1 cellular context compared by ENCODE assay signal in genomic region chr3:9749663-9750555, GRCh38.
TF ChIP-seq lines count a peak whose summit lies in the region.

OGG1 (plus strand) TSS chr3:9749952; CDS start chr3:9750287, 335 bp downstream.

TF ChIP-seq in HepG2, 621 proteins besides CTCF, POLR2A, EP300 and RAD21 (continued from another document and continues in another):
- TF ChIP-seq HINFP (CRISPR knock-in tag; IDR thresholded peaks at IDR 0.05; ENCODE audit: low read depth) (peak; percentile 31; the same call in 1 of the 2 replicates), MXI1 (IDR thresholded peaks at IDR 0.05; ENCODE audit: borderline replicate concordance, low read depth, low read length) (peak; percentile 72; the same call in 1 of the 3 replicates), PAX8 (CRISPR knock-in tag; IDR thresholded peaks at IDR 0.05; ENCODE audit: borderline replicate concordance) (no peak), ZKSCAN5 (CRISPR knock-in tag; IDR thresholded peaks at IDR 0.05) (no peak), ESRRA (CRISPR knock-in tag; IDR thresholded peaks at IDR 0.05; ENCODE audit: low read depth) (no peak), CCAR2 (optimal IDR thresholded peaks at IDR 0.05; ENCODE audit: low read depth, low read length) (no peak), SUZ12 (IDR thresholded peaks at IDR 0.05; ENCODE audit: low read depth, low read length) (no peak), ZNF83 (CRISPR knock-in tag; IDR thresholded peaks at IDR 0.05; ENCODE audit: borderline replicate concordance) (0 out of 2 replicates have a peak, but pooled peaks have one; percentile 79), ZNF230 (CRISPR knock-in tag; IDR thresholded peaks at IDR 0.05) (peak; percentile 66; the same call in 1 of the 2 replicates), ZBTB43 (CRISPR knock-in tag; conservative IDR thresholded peaks at IDR 0.05) (no peak; the same call in 1 of the 2 replicates), BHLHE40 (IDR thresholded peaks at IDR 0.05; ENCODE audit: low read length) (no peak), SMARCE1 (IDR thresholded peaks at IDR 0.05; ENCODE audit: borderline replicate concordance) (no peak), ZNF136 (CRISPR knock-in tag; IDR thresholded peaks at IDR 0.05; ENCODE audit: low read depth) (peak; percentile 85), MAZ (IDR thresholded peaks at IDR 0.05; ENCODE audit: borderline replicate concordance, low read depth, low read length) (peak; percentile 73), MAZ (CRISPR knock-in tag; IDR thresholded peaks at IDR 0.05; ENCODE audit: low read depth) (peak; percentile 27; the same call in 1 of the 2 replicates), GFI1 (CRISPR knock-in tag; IDR thresholded peaks at IDR 0.05; ENCODE audit: borderline replicate concordance) (no peak; the same call in 1 of the 2 replicates), MTA1 (CRISPR knock-in tag; IDR thresholded peaks at IDR 0.05; ENCODE audit: borderline replicate concordance) (peak; percentile 40; the same call in 1 of the 2 replicates), ZBTB1 (CRISPR knock-in tag; IDR thresholded peaks at IDR 0.05; ENCODE audit: borderline replicate concordance) (no peak), TIGD3 (CRISPR knock-in tag; IDR thresholded peaks at IDR 0.05; ENCODE audit: borderline replicate concordance) (no peak), ZBTB3 (CRISPR knock-in tag; IDR thresholded peaks at IDR 0.05; ENCODE audit: borderline replicate concordance, low read depth) (peak; percentile 59; the same call in 1 of the 2 replicates), SNAPC4 (CRISPR knock-in tag; IDR thresholded peaks at IDR 0.05) (0 out of 2 replicates have a peak, but pooled peaks have one; percentile 24), FOXA1 (IDR thresholded peaks at IDR 0.05) (no peak), FOXA1 (CRISPR knock-in tag; IDR thresholded peaks at IDR 0.05) (no peak), KDM6A (CRISPR knock-in tag; IDR thresholded peaks at IDR 0.05; ENCODE audit: low read depth) (no peak), RXRA (CRISPR knock-in tag; IDR thresholded peaks at IDR 0.05) (peak; percentile 25; the same call in 1 of the 2 replicates), FOXA3 (CRISPR knock-in tag; IDR thresholded peaks at IDR 0.05) (no peak), TBX3 (IDR thresholded peaks at IDR 0.05; ENCODE audit: borderline replicate concordance) (no peak), TEAD3 (CRISPR knock-in tag; optimal IDR thresholded peaks at IDR 0.05; ENCODE audit: borderline replicate concordance) (peak; percentile 34), ZMYM2 (CRISPR knock-in tag; IDR thresholded peaks at IDR 0.05) (no peak), DZIP1 (CRISPR knock-in tag; IDR thresholded peaks at IDR 0.05) (0 out of 2 replicates have a peak, but pooled peaks have one; percentile 34), SMAD3 (CRISPR knock-in tag; IDR thresholded peaks at IDR 0.05) (no peak), PHF20 (CRISPR knock-in tag; IDR thresholded peaks at IDR 0.05) (peak; percentile 72; the same call in 1 of the 2 replicates), ZNF547 (CRISPR knock-in tag; IDR thresholded peaks at IDR 0.05) (peak; percentile 38; the same call in 1 of the 2 replicates), ZNF597 (CRISPR knock-in tag; IDR thresholded peaks at IDR 0.05) (no peak), ZNF737 (CRISPR knock-in tag; IDR thresholded peaks at IDR 0.05; ENCODE audit: borderline replicate concordance) (no peak), ZNF337 (CRISPR knock-in tag; IDR thresholded peaks at IDR 0.05; ENCODE audit: borderline replicate concordance, low read depth) (0 out of 2 replicates have a peak, but pooled peaks have one; percentile 27), ZNF75D (CRISPR knock-in tag; IDR thresholded peaks at IDR 0.05; ENCODE audit: borderline replicate concordance) (no peak), SMARCC2 (IDR thresholded peaks at IDR 0.05) (no peak), SRSF1 (optimal IDR thresholded peaks at IDR 0.05; ENCODE audit: low read depth, low read length) (no peak), FOSL2 (CRISPR knock-in tag; IDR thresholded peaks at IDR 0.05) (0 out of 2 replicates have a peak, but pooled peaks have one; percentile 4), NR2F2 (IDR thresholded peaks at IDR 0.05; ENCODE audit: borderline replicate concordance, low read depth) (no peak; the same call in 1 of the 2 replicates), TCF12 (IDR thresholded peaks at IDR 0.05) (no peak), TCF12 (CRISPR knock-in tag; IDR thresholded peaks at IDR 0.05) (no peak), ZNF576 (CRISPR knock-in tag; IDR thresholded peaks at IDR 0.05) (no peak), ZNF275 (CRISPR knock-in tag; IDR thresholded peaks at IDR 0.05; ENCODE audit: borderline replicate concordance) (0 out of 2 replicates have a peak, but pooled peaks have one; percentile 65), ARNTL (CRISPR knock-in tag; IDR thresholded peaks at IDR 0.05) (0 out of 2 replicates have a peak, but pooled peaks have one; percentile 8), CHCHD3 (CRISPR knock-in tag; IDR thresholded peaks at IDR 0.05) (no peak), ZSCAN29 (CRISPR knock-in tag; conservative IDR thresholded peaks at IDR 0.05) (peak; percentile 81; the same call in 1 of the 2 replicates), CERS6 (CRISPR knock-in tag; IDR thresholded peaks at IDR 0.05) (no peak), GMEB1 (CRISPR knock-in tag; IDR thresholded peaks at IDR 0.05; ENCODE audit: borderline replicate concordance) (peak; percentile 53; the same call in 1 of the 2 replicates)
